1 cellular context compared by ENCODE assay signal in the genomic region with DNA sequence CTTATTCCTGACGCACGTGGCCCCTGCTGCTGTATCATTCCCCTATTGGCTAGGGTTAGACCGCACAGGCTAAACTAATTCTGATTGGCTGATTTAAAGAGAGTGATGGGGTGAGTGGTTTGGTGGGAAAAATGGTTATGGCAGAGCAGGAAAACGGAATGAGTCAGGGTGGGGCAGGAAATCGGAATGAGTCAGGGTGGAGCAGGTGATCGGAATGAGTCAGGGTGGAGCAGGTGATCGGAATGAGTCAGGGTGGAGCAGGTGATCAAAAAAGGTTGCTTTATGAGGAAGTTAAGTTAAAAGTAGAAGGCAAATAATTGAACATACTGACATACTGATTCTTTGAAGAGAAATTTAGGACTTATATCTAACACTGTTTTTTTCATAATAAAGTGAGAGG.
TF ChIP-seq lines count a peak whose summit lies in the region.
"Not testable (repeated sequence)": the region's sequence is repeated elsewhere in the genome, so short reads cannot be mapped to it uniquely, and the experiment has no call there.

No MANE protein-coding gene starts in this region.

TF ChIP-seq in K562, 482 proteins besides CTCF, POLR2A, EP300 and RAD21:
- TF ChIP-seq JUND (IDR thresholded peaks at IDR 0.05; ENCODE audit: borderline replicate concordance, low read depth, low read length) (peak; percentile 36; the same call in 1 of the 2 replicates), JUN (IDR thresholded peaks at IDR 0.05; ENCODE audit: borderline replicate concordance, low read depth, low read length) (0 out of 2 replicates have a peak, but pooled peaks have one; percentile 36), TRIM24 (IDR thresholded peaks at IDR 0.05) (peak in 1 of 2 experiments; percentile 65; a peak in 2 of 4 replicates), FOSL1 (tag; conservative IDR thresholded peaks at IDR 0.05) (peak; percentile 71), TOE1 (IDR thresholded peaks at IDR 0.05; ENCODE audit: borderline replicate concordance) (peak; percentile 66; the same call in 1 of the 2 replicates), ZEB2 (IDR thresholded peaks at IDR 0.05) (peak; percentile 62; the same call in 1 of the 2 replicates)
- TF ChIP-seq JUND (tag; IDR thresholded peaks at IDR 0.05; ENCODE audit: borderline replicate concordance, low read depth, low read length); JUN (CRISPR knock-in tag; IDR thresholded peaks at IDR 0.05; ENCODE audit: borderline replicate concordance); TOE1 (CRISPR knock-in tag; IDR thresholded peaks at IDR 0.05; ENCODE audit: borderline replicate concordance, low read depth): not testable (repeated sequence)
- TF ChIP-seq, protein P1, sequence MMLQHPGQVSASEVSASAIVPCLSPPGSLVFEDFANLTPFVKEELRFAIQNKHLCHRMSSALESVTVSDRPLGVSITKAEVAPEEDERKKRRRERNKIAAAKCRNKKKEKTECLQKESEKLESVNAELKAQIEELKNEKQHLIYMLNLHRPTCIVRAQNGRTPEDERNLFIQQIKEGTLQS (IDR thresholded peaks at IDR 0.05), result peak; percentile 84
- TF ChIP-seq, protein P1 (CRISPR knock-in tag; conservative IDR thresholded peaks at IDR 0.05), result not testable (repeated sequence)
